In the genomic region with DNA sequence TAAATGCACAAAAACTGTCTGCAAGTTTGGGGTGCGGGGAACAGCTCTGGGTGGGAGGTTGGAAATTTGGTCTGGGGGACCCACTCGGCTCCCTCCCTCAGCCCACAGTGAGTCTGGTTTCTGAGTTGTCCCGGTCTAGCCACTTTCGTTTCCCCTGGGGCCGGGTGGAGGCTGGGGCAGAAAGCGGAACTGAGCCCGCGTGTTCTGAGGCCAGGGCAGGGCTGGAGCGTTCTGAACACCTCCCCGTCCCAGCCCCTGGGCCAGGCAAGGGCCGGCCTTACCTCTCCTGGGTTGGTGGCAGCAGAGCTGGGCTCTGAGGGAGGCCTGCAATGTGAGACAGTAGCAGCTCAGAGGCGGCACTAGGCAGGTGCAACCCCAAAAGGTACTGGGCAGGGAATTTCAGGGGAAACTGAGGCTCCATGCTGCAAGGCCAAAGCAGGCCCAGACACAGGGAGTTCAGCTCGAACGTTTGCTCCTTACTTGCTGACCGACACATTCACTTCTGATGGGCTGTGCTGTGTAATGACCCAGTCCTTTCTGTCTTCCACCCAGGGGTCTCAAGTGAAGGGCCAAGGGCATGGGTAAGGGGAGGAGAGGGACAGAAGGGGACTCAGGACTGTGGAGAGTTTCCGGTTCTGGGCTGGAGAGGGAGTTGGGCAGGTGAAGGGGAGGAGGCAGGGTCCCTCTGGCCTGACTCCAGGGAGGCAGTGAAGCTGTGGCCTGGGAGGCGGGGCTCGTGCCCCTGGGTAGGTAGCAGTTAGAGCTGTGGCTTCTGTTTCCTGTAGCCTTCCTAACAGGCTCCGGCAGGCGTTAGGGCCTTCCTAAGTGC, we compare ENCODE assay signal across 10 cellular contexts. TPM values are rescaled to one million over a fixed set of nuclear protein-coding genes. Genes with fewer than 3 reads are reported as not detected.
DNase-seq lines count a peak whose midpoint lies in the region; ATAC-seq, FAIRE-seq and TF ChIP-seq lines count a peak whose summit lies in the region.
"Had no signal": no experiment of that assay in that cellular context is flagged by ENCODE, and none has a peak within 500 bp of the region (broad histone marks: within the 10 kb centered on the region; RNA-seq: fewer than 3 reads in every experiment).

No MANE protein-coding gene starts in this region.

- CTCF ChIA-PET in PC-9 (lab: Charles Lee): no interaction called here

- no peak overlapping the region for H3K27ac ChIP-seq in PC-9
- H3K27ac ChIP-seq: epithelial cell of prostate had no signal

- POLR2A ChIA-PET in PC-9 (lab: Charles Lee; ENCODE audit: unreplicated experiment): no interaction called here

- H3K4me3 Mint-ChIP-seq in activated T-helper 1 cell treated with anti-CD3 and anti-CD28 coated beads, Interleukin-12 subunit alpha, Interleukin-12 subunit beta, Interleukin-2, Interleukin-4 antibody, amounts not matched to agents 30 ng/mL and 10 ng/mL and 1 ng/mL, durations not matched to agents 14 hours and 24 hours and 36 hours: peak overlapping the region; percentile 59
- H3K4me3 Mint-ChIP-seq in natural killer cell: peak overlapping the region; percentile 84

- peaks cover 6% of the 10 kb centered on the region for H3K36me3 Mint-ChIP-seq in activated T-helper 1 cell treated with anti-CD3 and anti-CD28 coated beads, Interleukin-12 subunit alpha, Interleukin-12 subunit beta, Interleukin-2, Interleukin-4 antibody, amounts not matched to agents 30 ng/mL and 10 ng/mL and 1 ng/mL, durations not matched to agents 14 hours and 24 hours and 36 hours (ENCODE audit: low read depth)
- H3K36me3 Mint-ChIP-seq in natural killer cell: no peaks in the 10 kb centered on the region

- no peaks in the 10 kb centered on the region for H4K20me1 ChIP-seq in PC-9 (ENCODE audit: insufficient read depth)

- TF ChIP-seq POLR2A in GM12892 (IDR thresholded peaks at IDR 0.05; ENCODE audit: low read depth, low read length): peak; percentile 80; the same call in 1 of the 2 replicates

- H3K9me3 Mint-ChIP-seq in activated T-helper 1 cell treated with anti-CD3 and anti-CD28 coated beads, Interleukin-12 subunit alpha, Interleukin-12 subunit beta, Interleukin-2, Interleukin-4 antibody, amounts not matched to agents 30 ng/mL and 10 ng/mL and 1 ng/mL, durations not matched to agents 14 hours and 24 hours and 36 hours: no peaks in the 10 kb centered on the region
- no peaks in the 10 kb centered on the region for H3K9me3 Mint-ChIP-seq in natural killer cell

- H3K36me3 ChIP-seq in PC-9 (ENCODE audit: low read depth): no peaks in the 10 kb centered on the region

- peaks cover 13% of the 10 kb centered on the region for H3K27me3 ChIP-seq in PC-9 (ENCODE audit: insufficient read depth, low read depth)

- no TSS peak for BruUV-seq in PC-9 (replicated peaks; lab: Mats Ljungman, UMichigan)

- H3K4me3 ChIP-seq in PC-9: no peak overlapping the region

- ATAC-seq in HG03520 (IDR thresholded peaks at IDR 0.05; ENCODE audit: unreplicated experiment) (peak; percentile 47), natural killer cell (peak; percentile 64 to 75 (median 69)), left lobe of liver (no peak)

- TF ChIP-seq CTCF in GM20000 (IDR thresholded peaks at IDR 0.05; ENCODE audit: extremely low read depth, missing control alignments) (no peak), natural killer cell (IDR thresholded peaks at IDR 0.05) (no peak), PC-9 (conservative IDR thresholded peaks at IDR 0.05) (no peak)

- no peaks in the 10 kb centered on the region for H3K9me3 ChIP-seq in PC-9 (ENCODE audit: insufficient read depth, low read depth)

- no peak overlapping the region for H2AFZ ChIP-seq in PC-9

- peaks cover 38% of the 10 kb centered on the region for H3K4me1 Mint-ChIP-seq in activated T-helper 1 cell treated with anti-CD3 and anti-CD28 coated beads, Interleukin-12 subunit alpha, Interleukin-12 subunit beta, Interleukin-2, Interleukin-4 antibody, amounts not matched to agents 30 ng/mL and 10 ng/mL and 1 ng/mL, durations not matched to agents 14 hours and 24 hours and 36 hours (ENCODE audit: low read depth)
- H3K4me1 Mint-ChIP-seq in natural killer cell: peaks cover 33 to 39% of the 10 kb centered on the region in 2 donors

- intact Hi-C loops in activated T-helper 1 cell treated with anti-CD3 and anti-CD28 coated beads, Interleukin-12 subunit alpha, Interleukin-12 subunit beta, Interleukin-2, Interleukin-4 antibody, amounts not matched to agents 30 ng/mL and 10 ng/mL and 1 ng/mL, durations not matched to agents 14 hours and 24 hours and 36 hours (cut with micrococcal nuclease): no loop called here
- intact Hi-C loops in natural killer cell (cut with micrococcal nuclease): no loop called here
- intact Hi-C loops in PC-9 (cut with micrococcal nuclease; ENCODE audit: unreplicated experiment): no loop called here

- no peak overlapping the region for H3K4me2 ChIP-seq in PC-9

- peaks cover 16% of the 10 kb centered on the region for H3K27me3 Mint-ChIP-seq in activated T-helper 1 cell treated with anti-CD3 and anti-CD28 coated beads, Interleukin-12 subunit alpha, Interleukin-12 subunit beta, Interleukin-2, Interleukin-4 antibody, amounts not matched to agents 30 ng/mL and 10 ng/mL and 1 ng/mL, durations not matched to agents 14 hours and 24 hours and 36 hours (ENCODE audit: insufficient read depth)
- peaks cover 0 to 9% of the 10 kb centered on the region in 2 donors for H3K27me3 Mint-ChIP-seq in natural killer cell (ENCODE audit: low read depth in 2 of 2)

- no peaks in the 10 kb centered on the region for H3K4me1 ChIP-seq in PC-9 (replicated peaks; ENCODE audit: insufficient read depth)

- H3K9me2 ChIP-seq in PC-9 (ENCODE audit: insufficient read depth): no peaks in the 10 kb centered on the region

- peak; percentile 96 for FAIRE-seq in GM12892 (lab: Jason Lieb, UNC)

- 0 out of 2 replicates have a peak, but pooled peaks cover 5% of the 10 kb centered on the region for H3F3A ChIP-seq in PC-9 (ENCODE audit: insufficient read depth, low read depth)

- H3K79me2 ChIP-seq in PC-9 (ENCODE audit: low read depth): no peaks in the 10 kb centered on the region

- H3K27ac Mint-ChIP-seq in activated T-helper 1 cell treated with anti-CD3 and anti-CD28 coated beads, Interleukin-12 subunit alpha, Interleukin-12 subunit beta, Interleukin-2, Interleukin-4 antibody, amounts not matched to agents 30 ng/mL and 10 ng/mL and 1 ng/mL, durations not matched to agents 14 hours and 24 hours and 36 hours: peak overlapping the region; percentile 47
- H3K27ac Mint-ChIP-seq in natural killer cell: peak overlapping the region; percentile 75 to 93

- peak; percentile 91 for DNase-seq in GM12892 (ENCODE audit: insufficient read length)
- peak; percentile 91 for DNase-seq in GM20000 (ENCODE audit: low spot score)
- DNase-seq in activated T-helper 1 cell treated with anti-CD3 and anti-CD28 coated beads, Interleukin-12 subunit alpha, Interleukin-12 subunit beta, Interleukin-2, Interleukin-4 antibody, amounts not matched to agents 30 ng/mL and 10 ng/mL and 1 ng/mL, durations not matched to agents 14 hours and 24 hours and 36 hours (ENCODE audit: low spot score): no peak
- DNase-seq in natural killer cell: no peak
- DNase-seq in putamen (ENCODE audit: low spot score): no peak
- DNase-seq in PC-9: no peak
- DNase-seq in left lobe of liver (ENCODE audit: low spot score): no peak

RNA-seq across cellular contexts. Expression of a gene that starts 3.0 kb away (rescaled TPM):
- polyA plus RNA-seq in GM12892 (2012; ENCODE audit: missing spikeins): 52.9 TPM
- total RNA-seq in activated T-helper 1 cell treated with anti-CD3 and anti-CD28 coated beads, Interleukin-12 subunit alpha, Interleukin-12 subunit beta, Interleukin-2, Interleukin-4 antibody, amounts not matched to agents 30 ng/mL and 10 ng/mL and 1 ng/mL, durations not matched to agents 14 hours and 24 hours and 36 hours: 19.8 and 21.2 TPM in 2 replicates
- total RNA-seq in natural killer cell: 10 to 100 TPM; 13.0 to 20.2 (median 19.5) TPM
- total RNA-seq in PC-9 (2021): 3.4 and 5.8 TPM in 2 replicates
- total RNA-seq in left lobe of liver: 5.0 TPM

RNA-seq across cellular contexts. Expression of a gene that starts 30.2 kb away (rescaled TPM):
- polyA plus RNA-seq in GM12892 (2012; ENCODE audit: missing spikeins): 3.1 TPM
- not detected in 2 replicates for total RNA-seq in activated T-helper 1 cell treated with anti-CD3 and anti-CD28 coated beads, Interleukin-12 subunit alpha, Interleukin-12 subunit beta, Interleukin-2, Interleukin-4 antibody, amounts not matched to agents 30 ng/mL and 10 ng/mL and 1 ng/mL, durations not matched to agents 14 hours and 24 hours and 36 hours
- total RNA-seq in natural killer cell (under 1 TPM in 2 of 3 donors, not detected in 1; 0.49 to 0.95 TPM), PC-9 (2021) (9.9 and 15.4 TPM in 2 replicates), left lobe of liver (0.15 TPM)
- total RNA-seq: M059J had no signal

Comparison
In these comparisons a context has a peak if more than half of its experiments do, and no peak if none do; other contexts are left out.
1. DNase-seq: peak in GM12892 (single experiment) and GM20000 (single experiment); none in activated T-helper 1 cell treated with anti-CD3 and anti-CD28 coated beads, Interleukin-12 subunit alpha, Interleukin-12 subunit beta, Interleukin-2, Interleukin-4 antibody, amounts not matched to agents 30 ng/mL and 10 ng/mL and 1 ng/mL, durations not matched to agents 14 hours and 24 hours and 36 hours (single experiment), natural killer cell (single experiment), putamen (single experiment), PC-9 (0 of 2) and left lobe of liver (single experiment).